13 cellular contexts compared by ENCODE assay signal in the genomic region with DNA sequence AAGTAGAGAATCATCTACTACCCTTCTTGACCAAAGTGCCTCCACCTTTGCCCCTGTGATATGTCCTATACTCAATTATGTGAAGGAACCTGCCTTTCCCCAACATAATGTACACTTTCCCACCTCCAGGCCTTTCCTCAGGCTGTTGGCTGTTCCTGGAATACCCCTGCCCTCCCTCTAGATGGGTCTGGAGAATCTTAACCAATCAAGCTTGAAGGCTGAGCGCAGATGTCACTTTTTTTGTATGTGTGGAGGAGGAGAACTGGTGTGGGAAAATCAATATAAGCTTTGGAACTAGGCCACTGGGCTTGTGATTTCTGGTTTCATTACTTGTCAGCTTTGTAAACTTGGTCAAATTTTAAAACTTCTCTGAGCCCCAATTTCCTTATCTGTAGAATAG.
"Had no signal": no experiment of that assay in that cellular context is flagged by ENCODE, and none has a peak within 500 bp of the region (broad histone marks: within the 10 kb centered on the region; RNA-seq: fewer than 3 reads in every experiment).

No MANE protein-coding gene starts in this region.

- H3K4me3 ChIP-seq: colonic mucosa, left lung, neural progenitor cell, skin epidermis, thyroid gland, vagina had no signal

- H3K4me2 ChIP-seq: neural progenitor cell had no signal

- H3K27me3 ChIP-seq: colonic mucosa, thyroid gland, vagina had no signal

- ATAC-seq: left lung had no signal

- H3K9me3 ChIP-seq: colonic mucosa, left lung, thyroid gland, vagina had no signal

- DNase-seq: activated B cell treated with CpG ODN at 0.5 μM for 24 hours; activated CD4-positive, alpha-beta T cell treated with anti-CD3 and anti-CD28 coated beads, Interleukin-2, amount 10 ng/mL, durations not matched to agents 24 days and 14 days; activated CD8-positive, alpha-beta memory T cell treated with anti-CD3 and anti-CD28 coated beads for 24 hours; activated naive CD4-positive, alpha-beta T cell treated with anti-CD3 and anti-CD28 coated beads for 36 hours; colonic mucosa; effector CD8-positive, alpha-beta T cell; left lung; stimulated activated CD4-positive, alpha-beta T cell treated with anti-CD3 and anti-CD28 coated beads, Interleukin-4, amount 100 ng/mL, for 4 hours; thyroid gland had no signal

- H2AFZ ChIP-seq: neural progenitor cell had no signal

- H3K27ac ChIP-seq: colonic mucosa, left lung, neural progenitor cell, thyroid gland, vagina had no signal

- H3K36me3 ChIP-seq: colonic mucosa, left lung, neural progenitor cell, thyroid gland, vagina had no signal

- H3K4me1 ChIP-seq: colonic mucosa had no signal

- H3K9ac ChIP-seq: neural progenitor cell had no signal

- FAIRE-seq: astrocyte had no signal
